ENCODE assay signal across 10 cellular contexts in genomic region chr3:112117826-112118571, GRCh38. TPM values are rescaled to one million over a fixed set of nuclear protein-coding genes. Genes with fewer than 3 reads are reported as not detected.
A peak's percentile ranks its signal among the peaks of the same experiment; 100 is the strongest.
DNase-seq lines count a peak whose midpoint lies in the region; ATAC-seq, FAIRE-seq and TF ChIP-seq lines count a peak whose summit lies in the region.
"Had no signal": no experiment of that assay in that cellular context is flagged by ENCODE, and none has a peak within 500 bp of the region (broad histone marks: within the 10 kb centered on the region; RNA-seq: fewer than 3 reads in every experiment).

No MANE protein-coding gene starts in this region.

- ATAC-seq in HepG2 (peak; percentile 46; the same call in 2 of the 3 replicates), HG03025 (IDR thresholded peaks at IDR 0.05; ENCODE audit: low FRiP score, unreplicated experiment) (no peak)

- in situ Hi-C loops in HepG2 (cut with HindIII; ENCODE audit: extremely low pct_ligation_motif_present, low pct_unique_long_range_greater_than_20kb), result loop anchor here (10.0 kb wide), 1 partner anchor 417 kb away; no protein-coding TSS in a partner anchor

- H3K4me2 ChIP-seq in HepG2 (ENCODE audit: low read depth, low read length), result no peak overlapping the region

- intact Hi-C loops in HepG2 (cut with micrococcal nuclease; ENCODE audit: unreplicated experiment), result no loop called here

- BruUV-seq in HepG2 (replicated peaks; lab: Mats Ljungman, UMichigan), result no TSS peak

- POLR2A ChIA-PET in HEK293T (lab: Yijun Ruan, JAX) (no interaction called here), HepG2 (lab: Yijun Ruan, JAX) (no interaction called here)

- no peak for FAIRE-seq in HepG2 (lab: Jason Lieb, UNC)

- H3K27me3 ChIP-seq in GM06990 (replicated peaks; ENCODE audit: control insufficient read depth, insufficient read depth, low read length), result no peaks in the 10 kb centered on the region
- no peaks in the 10 kb centered on the region for H3K27me3 ChIP-seq in HepG2 (ENCODE audit: control insufficient read depth in 1 of 2, insufficient read depth in 2 of 2, low read length in 2 of 2)

- no peaks in the 10 kb centered on the region for H3K4me1 ChIP-seq in HepG2 (ENCODE audit: insufficient read depth, low read length)

- H3K36me3 ChIP-seq in GM06990 (ENCODE audit: control insufficient read depth, insufficient read depth, low read length) (peaks cover 7% of the 10 kb centered on the region), HepG2 (replicated peaks in 1 of 2; ENCODE audit: control insufficient read depth in 1 of 2, insufficient read depth in 2 of 2, low read length in 2 of 2) (no peaks in the 10 kb centered on the region)

- no peak overlapping the region for H3K4me3 ChIP-seq in GM06990 (replicated peaks; ENCODE audit: low read depth, low read length)
- H3K4me3 ChIP-seq in HepG2 (replicated peaks in 1 of 3; ENCODE audit: insufficient read depth in 1 of 3, low read depth in 2 of 3, low read length in 3 of 3), result no peak overlapping the region

- no peak for DNase-seq in GM06990 (ENCODE audit: extremely low read depth, insufficient read length)
- peak; percentile 18 for DNase-seq in HEK293T (ENCODE audit: extremely low spot score)
- peak; percentile 13 for DNase-seq in SIG-M5 (lab: John Stamatoyannopoulos, UW)
- DNase-seq in HepG2 (ENCODE audit: low spot score), result no peak
- no peak for DNase-seq in effector CD4-positive, alpha-beta T cell
- DNase-seq in activated naive CD4-positive, alpha-beta T cell treated with anti-CD3 and anti-CD28 coated beads, Interleukin-2, amount 50 U/mL, for 16 hours, result no peak
- DNase-seq in NCI-H2227 treated with DMSO at 0.1 percent for 48 hours (lab: John Stamatoyannopoulos, UW), result no peak
- DNase-seq: cerebellar nuclear complex, EL had no signal

- no peaks in the 10 kb centered on the region for H3K9me3 ChIP-seq in HepG2 (ENCODE audit: low read length)

- H3K9ac ChIP-seq in HepG2 (ENCODE audit: insufficient read depth, low read depth, low read length), result no peak overlapping the region

- WGBS in HepG2 (ENCODE audit: low lambda C conversion rate), result 40% methylated on average over 4 of the region's 4 CpGs

- TF ChIP-seq RAD21 in HepG2 (CRISPR knock-in tag; IDR thresholded peaks at IDR 0.05), result no peak

- TF ChIP-seq POLR2A in HepG2 (IDR thresholded peaks at IDR 0.05; ENCODE audit: insufficient read depth in 1 of 2, low read depth in 2 of 2, low read length in 2 of 2), result no peak

- H3K79me2 ChIP-seq in HepG2 (ENCODE audit: insufficient read depth, low read length), result no peaks in the 10 kb centered on the region

- TF ChIP-seq EP300 in HepG2 (IDR thresholded peaks at IDR 0.05; ENCODE audit: low read depth in 2 of 2, low read length in 2 of 2), result no peak
- no peak for TF ChIP-seq EP300 in HepG2 (CRISPR knock-in tag; IDR thresholded peaks at IDR 0.05; ENCODE audit: borderline replicate concordance)

- no peak overlapping the region for H3K27ac ChIP-seq in HepG2 (ENCODE audit: extremely low read length, insufficient read depth, low read length)

- no peaks in the 10 kb centered on the region for H4K20me1 ChIP-seq in HepG2 (ENCODE audit: insufficient read depth, low read length)

- CTCF ChIA-PET in HEK293T (lab: Yijun Ruan, JAX), result no interaction called here
- CTCF ChIA-PET in HepG2 (lab: Yijun Ruan, JAX; ENCODE audit: low intra/inter-chr PET ratio, low total read pairs), result no interaction called here

- no peak overlapping the region for H2AFZ ChIP-seq in HepG2 (ENCODE audit: low read length)

- TF ChIP-seq CTCF in GM06990 (IDR thresholded peaks at IDR 0.05; ENCODE audit: insufficient read depth, low read length, poor library complexity, severe bottlenecking), result peak; percentile 30
- no peak for TF ChIP-seq CTCF in HepG2 (CRISPR knock-in tag; IDR thresholded peaks at IDR 0.05)

TF ChIP-seq in HEK293T, 16 proteins besides CTCF, POLR2A, EP300 and RAD21 (continues in another document):
- TF ChIP-seq FOXK2 (IDR thresholded peaks at IDR 0.05) (no peak), LEF1 (IDR thresholded peaks at IDR 0.05; ENCODE audit: borderline replicate concordance) (no peak), PKNOX1 (IDR thresholded peaks at IDR 0.05) (no peak), TARDBP (IDR thresholded peaks at IDR 0.05) (no peak), ZNF384 (IDR thresholded peaks at IDR 0.05) (no peak), SUZ12 (IDR thresholded peaks at IDR 0.05) (no peak), ARNT (IDR thresholded peaks at IDR 0.05) (no peak), BHLHE40 (IDR thresholded peaks at IDR 0.05; ENCODE audit: borderline replicate concordance) (no peak)

TF ChIP-seq in HepG2, 621 proteins besides CTCF, POLR2A, EP300 and RAD21:
- no peak for TF ChIP-seq ZNF44 (CRISPR knock-in tag; IDR thresholded peaks at IDR 0.05)
- no peak for TF ChIP-seq HOXA9 (CRISPR knock-in tag; IDR thresholded peaks at IDR 0.05; ENCODE audit: borderline replicate concordance)
- no peak for TF ChIP-seq ZNF670 (CRISPR knock-in tag; IDR thresholded peaks at IDR 0.05; ENCODE audit: borderline replicate concordance)
- TF ChIP-seq AGO1 (IDR thresholded peaks at IDR 0.05; ENCODE audit: low read depth, low read length, poor library complexity, severe bottlenecking), result no peak
- no peak for TF ChIP-seq ZNF619 (CRISPR knock-in tag; IDR thresholded peaks at IDR 0.05)
- TF ChIP-seq ZNF569 (CRISPR knock-in tag; IDR thresholded peaks at IDR 0.05; ENCODE audit: borderline replicate concordance), result no peak
- no peak for TF ChIP-seq ZNF761 (CRISPR knock-in tag; conservative IDR thresholded peaks at IDR 0.05)
- TF ChIP-seq MXD1 (CRISPR knock-in tag; IDR thresholded peaks at IDR 0.05), result no peak
- TF ChIP-seq ZNF792 (CRISPR knock-in tag; IDR thresholded peaks at IDR 0.05), result no peak

RNA-seq across cellular contexts. Expression of gene GCSAM, which starts 15.0 kb away (rescaled TPM):
- total RNA-seq in HepG2 (2016; rRNA removed; fragmentation: Illumina TruSeq; extraction: Trizol), result not detected in 2 replicates
- total RNA-seq in HepG2 (2016; cell fraction: cytosol; rRNA removed; fragmentation: Illumina TruSeq; extraction: Trizol; ENCODE audit: low read depth), result not detected in 2 replicates
- total RNA-seq in HepG2 (2016; cell fraction: insoluble cytoplasmic fraction; rRNA removed; fragmentation: Illumina TruSeq; extraction: Trizol), result not detected in 2 replicates
- total RNA-seq in HepG2 (2016; cell fraction: membrane; rRNA removed; fragmentation: Illumina TruSeq; extraction: Trizol), result not detected in 2 replicates
- not detected in 2 replicates for total RNA-seq in HepG2 (2016; cell fraction: nucleus; rRNA removed; fragmentation: Illumina TruSeq; extraction: Trizol)
- polyA plus RNA-seq in HepG2 (2011; rRNA removed), result not detected in 2 replicates
- 0.05 and 0.07 TPM in 2 replicates for polyA plus RNA-seq in HepG2 (2011; cell fraction: cytosol; rRNA removed)
- polyA plus RNA-seq in HepG2 (2011; cell fraction: nucleus; rRNA removed), result not detected in 2 replicates
- not detected in 2 replicates for polyA plus RNA-seq in HepG2 (2012)
- polyA plus RNA-seq in HepG2 (2016; cell fraction: cytosol; fragmentation: Illumina TruSeq; extraction: Trizol; ENCODE audit: low read depth), result not detected in 2 replicates
- not detected in 2 replicates for polyA plus RNA-seq in HepG2 (2016; cell fraction: insoluble cytoplasmic fraction; fragmentation: Illumina TruSeq; extraction: Trizol; ENCODE audit: low read depth)
- not detected in 2 replicates for polyA plus RNA-seq in HepG2 (2016; cell fraction: membrane; fragmentation: Illumina TruSeq; extraction: Trizol; ENCODE audit: low read depth)
- not detected in 2 replicates for polyA plus RNA-seq in HepG2 (2016; cell fraction: nucleus; fragmentation: Illumina TruSeq; extraction: Trizol; ENCODE audit: insufficient read depth, low read depth)
- 0.19 TPM in 1 of 2 replicates, not detected in the other for polyA minus RNA-seq in HepG2 (2011; rRNA and poly(A)+ RNA removed; ENCODE audit: low replicate concordance)
- polyA minus RNA-seq in HepG2 (2011; cell fraction: cytosol; rRNA and poly(A)+ RNA removed), result not detected in 2 replicates
- polyA minus RNA-seq in HepG2 (2011; cell fraction: nucleus; rRNA and poly(A)+ RNA removed), result not detected in 2 replicates

RNA-seq across cellular contexts. Expression of gene C3orf52, which starts 31.8 kb away (rescaled TPM):
- total RNA-seq in HepG2 (2016; rRNA removed; fragmentation: Illumina TruSeq; extraction: Trizol), result 1.0 and 1.2 TPM in 2 replicates
- 0.18 and 0.30 TPM in 2 replicates for total RNA-seq in HepG2 (2016; cell fraction: cytosol; rRNA removed; fragmentation: Illumina TruSeq; extraction: Trizol; ENCODE audit: low read depth)
- total RNA-seq in HepG2 (2016; cell fraction: insoluble cytoplasmic fraction; rRNA removed; fragmentation: Illumina TruSeq; extraction: Trizol), result 0.70 and 1.1 TPM in 2 replicates
- 0.55 and 0.62 TPM in 2 replicates for total RNA-seq in HepG2 (2016; cell fraction: membrane; rRNA removed; fragmentation: Illumina TruSeq; extraction: Trizol)
- 1.5 and 1.6 TPM in 2 replicates for total RNA-seq in HepG2 (2016; cell fraction: nucleus; rRNA removed; fragmentation: Illumina TruSeq; extraction: Trizol)
- 0.79 and 1.1 TPM in 2 replicates for polyA plus RNA-seq in HepG2 (2011; rRNA removed)
- 0.51 and 0.91 TPM in 2 replicates for polyA plus RNA-seq in HepG2 (2011; cell fraction: cytosol; rRNA removed)
- polyA plus RNA-seq in HepG2 (2011; cell fraction: nucleus; rRNA removed), result 1.0 and 2.3 TPM in 2 replicates
- 0.16 and 0.49 TPM in 2 replicates for polyA plus RNA-seq in HepG2 (2012)
- polyA plus RNA-seq in HepG2 (2016; cell fraction: cytosol; fragmentation: Illumina TruSeq; extraction: Trizol; ENCODE audit: low read depth), result 0.14 and 0.20 TPM in 2 replicates
- 0.41 and 0.96 TPM in 2 replicates for polyA plus RNA-seq in HepG2 (2016; cell fraction: insoluble cytoplasmic fraction; fragmentation: Illumina TruSeq; extraction: Trizol; ENCODE audit: low read depth)
- polyA plus RNA-seq in HepG2 (2016; cell fraction: membrane; fragmentation: Illumina TruSeq; extraction: Trizol; ENCODE audit: low read depth), result 0.31 and 0.32 TPM in 2 replicates
- polyA plus RNA-seq in HepG2 (2016; cell fraction: nucleus; fragmentation: Illumina TruSeq; extraction: Trizol; ENCODE audit: insufficient read depth, low read depth), result 1.1 and 1.3 TPM in 2 replicates
- polyA minus RNA-seq in HepG2 (2011; rRNA and poly(A)+ RNA removed; ENCODE audit: low replicate concordance), result 0.28 and 8.6 TPM in 2 replicates
- 0.40 and 0.97 TPM in 2 replicates for polyA minus RNA-seq in HepG2 (2011; cell fraction: cytosol; rRNA and poly(A)+ RNA removed)
- polyA minus RNA-seq in HepG2 (2011; cell fraction: nucleus; rRNA and poly(A)+ RNA removed), result 4.0 and 5.2 TPM in 2 replicates

Comparison
In these comparisons a context has a peak if more than half of its experiments do, and no peak if none do; other contexts are left out.
1. DNase-seq: peak in HEK293T (single experiment) and SIG-M5 (single experiment); none in GM06990 (single experiment), HepG2 (single experiment), effector CD4-positive, alpha-beta T cell (single experiment), activated naive CD4-positive, alpha-beta T cell treated with anti-CD3 and anti-CD28 coated beads, Interleukin-2, amount 50 U/mL, for 16 hours (single experiment) and NCI-H2227 treated with DMSO at 0.1 percent for 48 hours (single experiment).